ENCODE assay signal across 19 cellular contexts in genomic region chr7:21305455-21306235, GRCh38.
DNase-seq lines count a peak whose midpoint lies in the region; ATAC-seq and TF ChIP-seq lines count a peak whose summit lies in the region.
"Had no signal": no experiment of that assay in that cellular context is flagged by ENCODE, and none has a peak within 500 bp of the region (broad histone marks: within the 10 kb centered on the region; RNA-seq: fewer than 3 reads in every experiment).

No MANE protein-coding gene starts in this region.

- H3K4me3 ChIP-seq in mammary epithelial cell (replicated peaks in 1 of 3; ENCODE audit: insufficient read depth in 1 of 3, low read depth in 2 of 3, low read length in 3 of 3) (no peak overlapping the region), psoas muscle (no peak overlapping the region)
- H3K4me3 ChIP-seq: dorsolateral prefrontal cortex, sigmoid colon, SK-N-MC, tibial nerve had no signal

- H3K36me3 Mint-ChIP-seq in Calu3 (ENCODE audit: insufficient read depth, unreplicated experiment): no peaks in the 10 kb centered on the region

- ATAC-seq in HG03469 (IDR thresholded peaks at IDR 0.05; ENCODE audit: unreplicated experiment) (peak; percentile 53), GM19328 (IDR thresholded peaks at IDR 0.05; ENCODE audit: unreplicated experiment) (no peak), psoas muscle (no peak)

- TF ChIP-seq CTCF in Calu3 (IDR thresholded peaks at IDR 0.05; ENCODE audit: unreplicated experiment) (no peak), GM13976 (IDR thresholded peaks at IDR 0.05; ENCODE audit: borderline replicate concordance, control extremely low read depth, extremely low read depth, insufficient read depth, missing control alignments) (no peak), mammary epithelial cell (conservative IDR thresholded peaks at IDR 0.05 in 1 of 2, IDR thresholded peaks at IDR 0.05 in 1 of 2; ENCODE audit: extremely low read depth in 1 of 2, insufficient read depth in 1 of 2, low read depth in 1 of 2, low read length in 2 of 2) (no peak), psoas muscle (IDR thresholded peaks at IDR 0.05) (no peak)

- no peaks in the 10 kb centered on the region for H4K20me1 ChIP-seq in mammary epithelial cell (ENCODE audit: insufficient read depth, low read length)

- in situ Hi-C loops in GM13976 (cut with MboI; ENCODE audit: low sequenced_read_pairs, unreplicated experiment) (no loop called here), mammary epithelial cell (cut with MboI; ENCODE audit: low sequenced_read_pairs in 2 of 2) (no loop called here)

- H3K27ac Mint-ChIP-seq in Calu3 (ENCODE audit: unreplicated experiment): peak overlapping the region; percentile 69
- H3K27ac Mint-ChIP-seq: HFFc6 had no signal

- no peak overlapping the region for H2AFZ ChIP-seq in mammary epithelial cell (ENCODE audit: low read depth, low read length)

- H3K27ac ChIP-seq in mammary epithelial cell (ENCODE audit: insufficient read depth, low read depth, low read length): no peak overlapping the region
- no peak overlapping the region for H3K27ac ChIP-seq in psoas muscle
- H3K27ac ChIP-seq: dorsolateral prefrontal cortex, sigmoid colon, SK-N-MC, tibial nerve had no signal

- H3K9ac ChIP-seq in mammary epithelial cell (ENCODE audit: insufficient read depth, low read length): no peak overlapping the region

- CTCF ChIA-PET in Calu3 (lab: Charles Lee): interaction anchor here (0.6 to 1.2 kb wide), 3 partner anchors 17 to 122 kb away, joined by 3 to 4 read pairs (median 4); partner anchors contain the start of gene SP4
- CTCF ChIA-PET in mammary epithelial cell (lab: Charles Lee; ENCODE audit: low non-redundant PET): no interaction called here

- no peaks in the 10 kb centered on the region for H3K4me1 ChIP-seq in mammary epithelial cell (ENCODE audit: insufficient read depth, low read length)
- H3K4me1 ChIP-seq in psoas muscle: no peaks in the 10 kb centered on the region
- H3K4me1 ChIP-seq: sigmoid colon, tibial nerve had no signal

- H3K4me3 Mint-ChIP-seq in Calu3 (ENCODE audit: low read depth, unreplicated experiment): no peak overlapping the region
- H3K4me3 Mint-ChIP-seq: HFFc6 had no signal

- dilution Hi-C loops in mammary epithelial cell (cut with HindIII; ENCODE audit: low sequenced_read_pairs): no loop called here

- no peak for DNase-seq in Calu3
- peak; percentile 7 for DNase-seq in GM13976 (ENCODE audit: low spot score)
- DNase-seq in mammary epithelial cell: peak; percentile 29
- DNase-seq in NCI-H2029 treated with DMSO at 0.1 percent for 48 hours (lab: John Stamatoyannopoulos, UW): no peak
- DNase-seq in SIG-M5 (lab: John Stamatoyannopoulos, UW): no peak
- DNase-seq in psoas muscle: no peak
- DNase-seq: activated CD4-positive, alpha-beta T cell treated with anti-CD3 and anti-CD28 coated beads, Interleukin-2, amount 50 U/mL, for 1 hour; activated effector memory CD4-positive, alpha-beta T cell treated with anti-CD3 and anti-CD28 coated beads, Interleukin-2, amount 50 U/mL, for 16 hours; DMS153; dorsolateral prefrontal cortex; HFFc6; KBM-7; NCI-H1092; sigmoid colon; T1000 had no signal

- H3K36me3 ChIP-seq in mammary epithelial cell (ENCODE audit: insufficient read depth, low read length) (no peaks in the 10 kb centered on the region), psoas muscle (ENCODE audit: insufficient read depth in 1 of 2, low read depth in 1 of 2) (no peaks in the 10 kb centered on the region)
- H3K36me3 ChIP-seq: sigmoid colon, tibial nerve had no signal

- peaks cover 10% of the 10 kb centered on the region for H3K9me3 Mint-ChIP-seq in Calu3 (ENCODE audit: low read depth, unreplicated experiment)

- peaks cover 3% of the 10 kb centered on the region for H3K9me3 ChIP-seq in mammary epithelial cell (replicated peaks; ENCODE audit: insufficient read depth, low read length)
- no peaks in the 10 kb centered on the region for H3K9me3 ChIP-seq in psoas muscle
- H3K9me3 ChIP-seq: sigmoid colon had no signal

- BruUV-seq in Calu3 (replicated peaks; lab: Mats Ljungman, UMichigan) (no TSS peak), mammary epithelial cell (replicated peaks; lab: Mats Ljungman, UMichigan) (no TSS peak)

- H3K27me3 Mint-ChIP-seq in Calu3 (ENCODE audit: unreplicated experiment): no peaks in the 10 kb centered on the region

- H3K4me1 Mint-ChIP-seq in Calu3 (ENCODE audit: low read depth, unreplicated experiment): peaks cover 15% of the 10 kb centered on the region

- no peak overlapping the region for H3K4me2 ChIP-seq in mammary epithelial cell (ENCODE audit: insufficient read depth, low read depth, low read length)

- no peaks in the 10 kb centered on the region for H3K79me2 ChIP-seq in mammary epithelial cell (ENCODE audit: insufficient read depth, low read length)

- intact Hi-C loops in Calu3 (cut with micrococcal nuclease; ENCODE audit: unreplicated experiment): loop anchor here (1.0 to 5.0 kb wide), 3 partner anchors 61 to 262 kb away; no protein-coding TSS in a partner anchor
- intact Hi-C loops in mammary epithelial cell (cut with micrococcal nuclease): no loop called here
- intact Hi-C loops in psoas muscle (cut with DNase I): no loop called here

- 55% methylated on average over 3 of the region's 3 CpGs for WGBS in mammary epithelial cell (ENCODE audit: low coverage, missing lambda C conversion rate)
- 51 to 60% (median 55%) methylated on average over 3 of the region's 3 CpGs for WGBS in psoas muscle, 3 donors

- H3K27me3 ChIP-seq in mammary epithelial cell (ENCODE audit: insufficient read depth, low read length) (no peaks in the 10 kb centered on the region), psoas muscle (ENCODE audit: insufficient read depth in 3 of 3, low read length in 2 of 3) (no peaks in the 10 kb centered on the region)
- H3K27me3 ChIP-seq: dorsolateral prefrontal cortex, sigmoid colon, tibial nerve had no signal

Comparison
In these comparisons a context has a peak if more than half of its experiments do, and no peak if none do; other contexts are left out.
1. DNase-seq: peak in GM13976 (single experiment) and mammary epithelial cell (single experiment); none in Calu3 (single experiment), NCI-H2029 treated with DMSO at 0.1 percent for 48 hours (single experiment), SIG-M5 (single experiment) and psoas muscle (0 of 2).